Comparison of ENCODE assay signal across 32 cellular contexts in the genomic region with DNA sequence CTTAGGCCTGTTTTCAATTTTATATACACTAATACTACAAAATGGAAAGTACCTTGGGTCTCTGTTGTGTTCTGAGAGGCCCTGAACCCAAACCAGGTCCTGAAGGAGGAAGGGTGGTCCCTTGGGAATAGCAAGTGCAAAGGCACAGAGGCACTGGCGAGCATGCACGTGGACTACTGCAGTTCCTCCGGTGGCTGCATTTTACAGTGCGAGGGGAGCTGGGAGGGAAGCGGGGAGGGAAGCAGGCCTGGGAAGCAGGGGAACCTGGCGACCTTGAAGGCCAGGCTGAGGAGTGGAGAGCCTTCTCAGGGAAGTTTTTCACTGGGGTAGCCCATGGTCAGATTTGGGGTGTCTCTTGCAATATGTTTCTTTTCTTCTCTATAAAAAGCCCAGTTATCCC. TPM values are rescaled to one million over a fixed set of nuclear protein-coding genes. Genes with fewer than 3 reads are reported as not detected.
"Had no signal": no experiment of that assay in that cellular context is flagged by ENCODE, and none has a peak within 500 bp of the region (broad histone marks: within the 10 kb centered on the region; RNA-seq: fewer than 3 reads in every experiment).

No MANE protein-coding gene starts in this region.

- H3K27ac ChIP-seq: colonic mucosa, epithelial cell of prostate, esophagus squamous epithelium, gastrocnemius medialis, heart right ventricle, left lung, lower lobe of right lung had no signal

- H3K36me3 Mint-ChIP-seq: mesothelial cell of epicardium, naive B cell had no signal

- H3K4me1 ChIP-seq: colonic mucosa, gastrocnemius medialis, heart right ventricle, left lung, lower lobe of right lung had no signal

- H3K36me3 ChIP-seq: colonic mucosa, esophagus squamous epithelium, gastrocnemius medialis, heart right ventricle, left lung, lower lobe of right lung had no signal

- H3K9me3 ChIP-seq: colonic mucosa, esophagus squamous epithelium, gastrocnemius medialis, heart right ventricle, left lung, lower lobe of right lung, mucosa of descending colon had no signal

- H3K4me1 Mint-ChIP-seq: endodermal cell, mesothelial cell of epicardium, naive B cell had no signal

- H3K4me3 ChIP-seq: colonic mucosa, esophagus squamous epithelium, gastrocnemius medialis, heart right ventricle, left lung, lower lobe of right lung, mucosa of descending colon had no signal

- H3K9me3 Mint-ChIP-seq: dendritic cell treated with granulocyte-macrophage colony-stimulating factor and Interleukin-4, amounts not matched to agents 40 ng/mL and 50 ng/mL, for 4 days; effector memory CD8-positive, alpha-beta T cell; endodermal cell; mesothelial cell of epicardium; naive B cell had no signal

- H3K4me3 Mint-ChIP-seq: dendritic cell treated with granulocyte-macrophage colony-stimulating factor and Interleukin-4, amounts not matched to agents 40 ng/mL and 50 ng/mL, for 4 days; effector memory CD8-positive, alpha-beta T cell; endodermal cell; mesothelial cell of epicardium had no signal

- H3K27ac Mint-ChIP-seq: dendritic cell treated with granulocyte-macrophage colony-stimulating factor and Interleukin-4, amounts not matched to agents 40 ng/mL and 50 ng/mL, for 4 days; effector memory CD8-positive, alpha-beta T cell; endodermal cell; mesothelial cell of epicardium had no signal

- ATAC-seq: effector memory CD8-positive, alpha-beta T cell; esophagus mucosa; gastrocnemius medialis; heart right ventricle; left cardiac atrium; left lung; left ventricle myocardium superior; mucosa of descending colon had no signal

- DNase-seq: colonic mucosa; cortex of kidney; effector CD8-positive, alpha-beta T cell; effector memory CD8-positive, alpha-beta T cell; endodermal cell; erythroblast; esophagus squamous epithelium; foreskin fibroblast; foreskin melanocyte; gastrocnemius medialis; glutamatergic neuron; head of caudate nucleus; heart right ventricle; hippocampal formation; left cardiac atrium; left lung; left ventricle myocardium superior; lower lobe of right lung; mesenchymal stem cell; mucosa of descending colon; naive B cell had no signal

RNA-seq across cellular contexts. Expression of a gene that starts 33.9 kb away (rescaled TPM):
- total RNA-seq: dermis microvascular lymphatic vessel endothelial cell, esophagus mucosa, esophagus squamous epithelium, gastrocnemius medialis, glomerular endothelial cell, heart right ventricle, kidney epithelial cell, left cardiac atrium, left ventricle myocardium superior, lower leg skin, lung microvascular endothelial cell, mesenteric fat pad, mesothelial cell of epicardium, myocyte had no signal
